In the genomic region with DNA sequence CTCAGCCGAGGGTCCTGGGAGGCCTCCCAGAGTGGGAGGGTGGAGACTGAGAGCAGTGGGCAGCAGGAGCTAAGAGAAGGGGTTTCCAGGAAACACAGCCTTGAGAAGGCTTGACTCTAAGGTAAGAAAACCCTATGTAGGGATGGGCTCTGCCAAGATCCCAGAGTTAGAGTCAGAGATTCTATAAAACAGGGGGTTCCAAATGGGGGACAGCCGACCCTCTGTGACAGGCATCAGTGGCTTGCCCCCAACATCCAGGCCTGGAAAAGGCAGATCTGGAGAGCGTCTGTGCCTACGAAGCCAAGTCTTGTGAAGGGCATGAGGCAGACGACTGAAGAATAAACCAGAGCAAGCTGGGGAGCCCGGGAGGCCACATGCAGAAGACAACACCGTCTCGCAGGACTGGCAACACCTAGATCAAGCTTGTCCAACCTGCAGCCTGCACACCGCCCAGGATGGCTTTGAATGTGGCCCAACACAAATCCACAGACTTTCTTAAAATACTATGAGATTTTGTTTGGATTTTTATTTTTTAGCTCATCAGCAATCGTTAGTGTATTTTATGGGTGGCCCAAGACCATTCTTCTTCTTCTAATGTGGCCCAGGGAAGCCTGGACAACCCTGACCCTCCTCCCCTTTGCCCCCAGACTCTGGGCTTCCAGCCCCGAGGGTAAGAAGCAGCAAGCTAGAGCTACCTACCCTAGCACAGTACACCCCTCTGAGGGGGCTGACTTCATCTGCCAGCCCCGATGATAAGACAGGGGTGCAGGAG, we compare ENCODE assay signal across 23 cellular contexts. TPM values are rescaled to one million over a fixed set of nuclear protein-coding genes. Genes with fewer than 3 reads are reported as not detected.
"Had no signal": no experiment of that assay in that cellular context is flagged by ENCODE, and none has a peak within 500 bp of the region (broad histone marks: within the 10 kb centered on the region; RNA-seq: fewer than 3 reads in every experiment).

No MANE protein-coding gene starts in this region.

- H3K36me3 ChIP-seq: gastroesophageal sphincter, left lung, spleen, tibial artery had no signal

- H3K4me3 ChIP-seq: gastroesophageal sphincter, left lung, mucosa of descending colon, spleen, tibial artery had no signal

- H3K9me3 ChIP-seq: left lung, mucosa of descending colon had no signal

- H3K27me3 Mint-ChIP-seq: activated B cell treated with CpG ODN at 0.5 μM for 24 hours had no signal

- H3K4me3 Mint-ChIP-seq: activated B cell treated with CpG ODN at 0.5 μM for 24 hours; activated CD4-positive, alpha-beta T cell treated with anti-CD3 and anti-CD28 coated beads for 36 hours; activated naive CD4-positive, alpha-beta T cell treated with anti-CD3 and anti-CD28 coated beads for 36 hours; activated naive CD8-positive, alpha-beta T cell treated with anti-CD3 and anti-CD28 coated beads, Interleukin-2, amount 10 ng/mL, durations not matched to agents 7 days and 5 days; activated T-cell treated with anti-CD3 and anti-CD28 coated beads, Interleukin-2, amount 50 U/mL, for 72 hours; T-helper 1 cell treated with Interleukin-12 subunit alpha and Interleukin-12 subunit beta and Interleukin-4 antibody, amounts not matched to agents 30 μg/mL and 1 μg/mL, for 36 hours had no signal

- H3K4me1 Mint-ChIP-seq: activated B cell treated with CpG ODN at 0.5 μM for 24 hours; activated CD4-positive, alpha-beta T cell treated with anti-CD3 and anti-CD28 coated beads for 36 hours; activated naive CD8-positive, alpha-beta T cell treated with anti-CD3 and anti-CD28 coated beads, Interleukin-2, amount 10 ng/mL, durations not matched to agents 7 days and 5 days had no signal

- H3K27ac ChIP-seq: gastroesophageal sphincter, left lung, spleen, tibial artery had no signal

- ATAC-seq: activated CD4-positive, alpha-beta T cell treated with anti-CD3 and anti-CD28 coated beads for 36 hours; activated T-cell treated with anti-CD3 and anti-CD28 coated beads, Interleukin-2, amount 50 U/mL, for 72 hours; gastroesophageal sphincter; stimulated activated naive CD8-positive, alpha-beta T cell treated with anti-CD3 and anti-CD28 coated beads, Interleukin-15, Interleukin-2, amounts not matched to agents 100 U/mL and 50 U/mL, for 24 hours had no signal

- DNase-seq: activated B cell treated with CpG ODN at 0.5 μM for 24 hours; activated CD4-positive, alpha-beta T cell treated with anti-CD3 and anti-CD28 coated beads for 36 hours; activated CD4-positive, alpha-beta T cell treated with anti-CD3 and anti-CD28 coated beads, Interleukin-2, amount 50 U/mL, for 4 hours; activated effector memory CD4-positive, alpha-beta T cell treated with Interleukin-2 at 50 U/mL for 16 hours; activated naive CD4-positive, alpha-beta T cell treated with anti-CD3 and anti-CD28 coated beads for 36 hours; activated naive CD8-positive, alpha-beta T cell treated with anti-CD3 and anti-CD28 coated beads, Interleukin-2, amount 10 ng/mL, durations not matched to agents 7 days and 5 days; activated T-cell treated with anti-CD3 and anti-CD28 coated beads, Interleukin-2, amount 50 U/mL, for 72 hours; amniotic stem cell; kidney; left lung; mesenchymal stem cell; mucosa of descending colon; occipital lobe; spleen; stimulated activated CD4-positive, alpha-beta T cell treated with anti-CD3 and anti-CD28 coated beads, Interleukin-4, amount 100 ng/mL, for 1 hour; stimulated activated naive CD8-positive, alpha-beta T cell treated with anti-CD3 and anti-CD28 coated beads, Interleukin-15, Interleukin-2, amounts not matched to agents 100 U/mL and 50 U/mL, for 24 hours; T1000; tibial artery had no signal

- H3K27ac Mint-ChIP-seq: activated B cell treated with CpG ODN at 0.5 μM for 24 hours; activated CD4-positive, alpha-beta T cell treated with anti-CD3 and anti-CD28 coated beads for 36 hours; activated naive CD4-positive, alpha-beta T cell treated with anti-CD3 and anti-CD28 coated beads for 36 hours; activated naive CD8-positive, alpha-beta T cell treated with anti-CD3 and anti-CD28 coated beads, Interleukin-2, amount 10 ng/mL, durations not matched to agents 7 days and 5 days; activated T-cell treated with anti-CD3 and anti-CD28 coated beads, Interleukin-2, amount 50 U/mL, for 72 hours; T-helper 1 cell treated with Interleukin-12 subunit alpha and Interleukin-12 subunit beta and Interleukin-4 antibody, amounts not matched to agents 30 μg/mL and 1 μg/mL, for 36 hours had no signal

- H3K4me1 ChIP-seq: spleen had no signal

RNA-seq across cellular contexts. Expression of gene PRMT8, which starts 42.1 kb away (rescaled TPM):
- total RNA-seq: activated B cell treated with CpG ODN at 0.5 μM for 24 hours; activated CD4-positive, alpha-beta T cell treated with anti-CD3 and anti-CD28 coated beads for 36 hours; activated naive CD4-positive, alpha-beta T cell treated with anti-CD3 and anti-CD28 coated beads for 36 hours; activated naive CD8-positive, alpha-beta T cell treated with anti-CD3 and anti-CD28 coated beads, Interleukin-2, amount 10 ng/mL, durations not matched to agents 7 days and 5 days; activated T-cell treated with anti-CD3 and anti-CD28 coated beads, Interleukin-2, amount 50 U/mL, for 72 hours; dermis microvascular lymphatic vessel endothelial cell; kidney; SK-MEL-5; spleen; urinary bladder had no signal
